1 cellular context compared by ENCODE assay signal in genomic region chr4:143513314-143514211, GRCh38.
A peak's percentile ranks its signal among the peaks of the same experiment; 100 is the strongest.
TF ChIP-seq lines count a peak whose summit lies in the region.

A gene with protein sequence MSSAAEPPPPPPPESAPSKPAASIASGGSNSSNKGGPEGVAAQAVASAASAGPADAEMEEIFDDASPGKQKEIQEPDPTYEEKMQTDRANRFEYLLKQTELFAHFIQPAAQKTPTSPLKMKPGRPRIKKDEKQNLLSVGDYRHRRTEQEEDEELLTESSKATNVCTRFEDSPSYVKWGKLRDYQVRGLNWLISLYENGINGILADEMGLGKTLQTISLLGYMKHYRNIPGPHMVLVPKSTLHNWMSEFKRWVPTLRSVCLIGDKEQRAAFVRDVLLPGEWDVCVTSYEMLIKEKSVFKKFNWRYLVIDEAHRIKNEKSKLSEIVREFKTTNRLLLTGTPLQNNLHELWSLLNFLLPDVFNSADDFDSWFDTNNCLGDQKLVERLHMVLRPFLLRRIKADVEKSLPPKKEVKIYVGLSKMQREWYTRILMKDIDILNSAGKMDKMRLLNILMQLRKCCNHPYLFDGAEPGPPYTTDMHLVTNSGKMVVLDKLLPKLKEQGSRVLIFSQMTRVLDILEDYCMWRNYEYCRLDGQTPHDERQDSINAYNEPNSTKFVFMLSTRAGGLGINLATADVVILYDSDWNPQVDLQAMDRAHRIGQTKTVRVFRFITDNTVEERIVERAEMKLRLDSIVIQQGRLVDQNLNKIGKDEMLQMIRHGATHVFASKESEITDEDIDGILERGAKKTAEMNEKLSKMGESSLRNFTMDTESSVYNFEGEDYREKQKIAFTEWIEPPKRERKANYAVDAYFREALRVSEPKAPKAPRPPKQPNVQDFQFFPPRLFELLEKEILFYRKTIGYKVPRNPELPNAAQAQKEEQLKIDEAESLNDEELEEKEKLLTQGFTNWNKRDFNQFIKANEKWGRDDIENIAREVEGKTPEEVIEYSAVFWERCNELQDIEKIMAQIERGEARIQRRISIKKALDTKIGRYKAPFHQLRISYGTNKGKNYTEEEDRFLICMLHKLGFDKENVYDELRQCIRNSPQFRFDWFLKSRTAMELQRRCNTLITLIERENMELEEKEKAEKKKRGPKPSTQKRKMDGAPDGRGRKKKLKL (plus strand): TSS chr4:143513702. CDS start chr4:143513925, 223 bp downstream.

TF ChIP-seq in GM12878, 131 proteins besides CTCF, POLR2A, EP300 and RAD21 (continued from another document and continues in another):
- TF ChIP-seq MXI1 (IDR thresholded peaks at IDR 0.05; ENCODE audit: low read depth, low read length) (peak; percentile 50; the same call in 1 of the 2 replicates), NR2C2 (IDR thresholded peaks at IDR 0.05; ENCODE audit: borderline replicate concordance, control insufficient read depth, insufficient read length, low read depth) (no peak), TCF7 (IDR thresholded peaks at IDR 0.05; ENCODE audit: borderline replicate concordance) (no peak), POU2F2 (IDR thresholded peaks at IDR 0.05; ENCODE audit: borderline replicate concordance, low read depth, low read length) (0 out of 3 replicates have a peak, but pooled peaks have one; percentile 28), POLR2AphosphoS5 (IDR thresholded peaks at IDR 0.05; ENCODE audit: low read length) (peak; percentile 88), NRF1 (conservative IDR thresholded peaks at IDR 0.05; ENCODE audit: low read depth, low read length) (no peak; the same call in 1 of the 2 replicates), SREBF2 (IDR thresholded peaks at IDR 0.05; ENCODE audit: low read length) (no peak), HDAC2 (IDR thresholded peaks at IDR 0.05) (no peak), ATF7 (IDR thresholded peaks at IDR 0.05; ENCODE audit: low read depth) (peak; percentile 85), ASH2L (IDR thresholded peaks at IDR 0.05; ENCODE audit: borderline replicate concordance, low read depth) (0 out of 2 replicates have a peak, but pooled peaks have one; percentile 53), ATF2 (IDR thresholded peaks at IDR 0.05; ENCODE audit: low read length) (no peak; the same call in 1 of the 2 replicates), RCOR1 (conservative IDR thresholded peaks at IDR 0.05; ENCODE audit: low read depth, low read length) (peak; percentile 92), BHLHE40 (IDR thresholded peaks at IDR 0.05; ENCODE audit: borderline replicate concordance in 1 of 2, low read depth in 2 of 2, low read length in 1 of 2) (peak; percentile 11 to 60; a peak in 2 of 4 replicates), RAD51 (IDR thresholded peaks at IDR 0.05) (no peak), SP1 (IDR thresholded peaks at IDR 0.05; ENCODE audit: low read depth, low read length) (peak; percentile 26), MYB (IDR thresholded peaks at IDR 0.05; ENCODE audit: borderline replicate concordance, low read depth, low read length) (no peak), STAT3 (IDR thresholded peaks at IDR 0.05; ENCODE audit: low read depth, low read length) (0 out of 2 replicates have a peak, but pooled peaks have one; percentile 37), ZNF384 (IDR thresholded peaks at IDR 0.05; ENCODE audit: borderline replicate concordance, low read depth, low read length) (no peak), IKZF1 (conservative IDR thresholded peaks at IDR 0.05) (peak; percentile 95), YY1 (IDR thresholded peaks at IDR 0.05; ENCODE audit: low read depth, low read length) (peak; percentile 73), MEF2A (IDR thresholded peaks at IDR 0.05; ENCODE audit: insufficient read depth, low read depth, low read length) (no peak), PAX5 (IDR thresholded peaks at IDR 0.05; ENCODE audit: borderline replicate concordance, low read depth, low read length) (no peak), ZBTB33 (IDR thresholded peaks at IDR 0.05) (no peak), SMARCA5 (IDR thresholded peaks at IDR 0.05) (peak; percentile 68; the same call in 1 of the 2 replicates), WRNIP1 (IDR thresholded peaks at IDR 0.05; ENCODE audit: borderline replicate concordance, low read depth, low read length) (peak; percentile 5; the same call in 1 of the 2 replicates), TBL1XR1 (IDR thresholded peaks at IDR 0.05; ENCODE audit: low read depth, low read length) (no peak; the same call in 1 of the 2 replicates), IRF4 (IDR thresholded peaks at IDR 0.05; ENCODE audit: low read depth, low read length) (no peak), MTA3 (IDR thresholded peaks at IDR 0.05; ENCODE audit: borderline replicate concordance, low read length) (no peak), LARP7 (IDR thresholded peaks at IDR 0.05) (peak; percentile 91), ZNF217 (IDR thresholded peaks at IDR 0.05) (peak; percentile 25; the same call in 1 of the 2 replicates), RFX5 (IDR thresholded peaks at IDR 0.05; ENCODE audit: low read depth, low read length) (peak; percentile 53; the same call in 1 of the 2 replicates), EGR1 (IDR thresholded peaks at IDR 0.05; ENCODE audit: borderline replicate concordance in 1 of 2, low read depth in 2 of 2, low read length in 2 of 2) (peak in 1 of 2 experiments; percentile 79; a peak in 2 of 3 replicates), MTA2 (IDR thresholded peaks at IDR 0.05; ENCODE audit: low read depth) (peak; percentile 63), YBX1 (IDR thresholded peaks at IDR 0.05) (no peak), SUZ12 (IDR thresholded peaks at IDR 0.05; ENCODE audit: unreplicated experiment) (no peak), SKIL (IDR thresholded peaks at IDR 0.05; ENCODE audit: low read depth, poor library complexity, severe bottlenecking) (no peak), HCFC1 (IDR thresholded peaks at IDR 0.05; ENCODE audit: low read length) (peak; percentile 45; the same call in 1 of the 2 replicates), PBX3 (IDR thresholded peaks at IDR 0.05; ENCODE audit: insufficient replicate concordance, low read depth, low read length) (no peak), ZBED1 (IDR thresholded peaks at IDR 0.05; ENCODE audit: borderline replicate concordance) (no peak; the same call in 1 of the 2 replicates), CHD2 (IDR thresholded peaks at IDR 0.05; ENCODE audit: borderline replicate concordance, low read depth, low read length) (peak; percentile 99)
- TF ChIP-seq, protein P1, sequence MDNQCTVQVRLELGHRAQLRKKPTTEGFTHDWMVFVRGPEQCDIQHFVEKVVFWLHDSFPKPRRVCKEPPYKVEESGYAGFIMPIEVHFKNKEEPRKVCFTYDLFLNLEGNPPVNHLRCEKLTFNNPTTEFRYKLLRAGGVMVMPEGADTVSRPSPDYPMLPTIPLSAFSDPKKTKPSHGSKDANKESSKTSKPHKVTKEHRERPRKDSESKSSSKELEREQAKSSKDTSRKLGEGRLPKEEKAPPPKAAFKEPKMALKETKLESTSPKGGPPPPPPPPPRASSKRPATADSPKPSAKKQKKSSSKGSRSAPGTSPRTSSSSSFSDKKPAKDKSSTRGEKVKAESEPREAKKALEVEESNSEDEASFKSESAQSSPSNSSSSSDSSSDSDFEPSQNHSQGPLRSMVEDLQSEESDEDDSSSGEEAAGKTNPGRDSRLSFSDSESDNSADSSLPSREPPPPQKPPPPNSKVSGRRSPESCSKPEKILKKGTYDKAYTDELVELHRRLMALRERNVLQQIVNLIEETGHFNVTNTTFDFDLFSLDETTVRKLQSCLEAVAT (IDR thresholded peaks at IDR 0.05), result peak; percentile 57; the same call in 1 of the 2 replicates
- TF ChIP-seq, protein P2, sequence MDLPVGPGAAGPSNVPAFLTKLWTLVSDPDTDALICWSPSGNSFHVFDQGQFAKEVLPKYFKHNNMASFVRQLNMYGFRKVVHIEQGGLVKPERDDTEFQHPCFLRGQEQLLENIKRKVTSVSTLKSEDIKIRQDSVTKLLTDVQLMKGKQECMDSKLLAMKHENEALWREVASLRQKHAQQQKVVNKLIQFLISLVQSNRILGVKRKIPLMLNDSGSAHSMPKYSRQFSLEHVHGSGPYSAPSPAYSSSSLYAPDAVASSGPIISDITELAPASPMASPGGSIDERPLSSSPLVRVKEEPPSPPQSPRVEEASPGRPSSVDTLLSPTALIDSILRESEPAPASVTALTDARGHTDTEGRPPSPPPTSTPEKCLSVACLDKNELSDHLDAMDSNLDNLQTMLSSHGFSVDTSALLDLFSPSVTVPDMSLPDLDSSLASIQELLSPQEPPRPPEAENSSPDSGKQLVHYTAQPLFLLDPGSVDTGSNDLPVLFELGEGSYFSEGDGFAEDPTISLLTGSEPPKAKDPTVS (IDR thresholded peaks at IDR 0.05; ENCODE audit: low read depth, low read length), result no peak
- TF ChIP-seq, protein P3, sequence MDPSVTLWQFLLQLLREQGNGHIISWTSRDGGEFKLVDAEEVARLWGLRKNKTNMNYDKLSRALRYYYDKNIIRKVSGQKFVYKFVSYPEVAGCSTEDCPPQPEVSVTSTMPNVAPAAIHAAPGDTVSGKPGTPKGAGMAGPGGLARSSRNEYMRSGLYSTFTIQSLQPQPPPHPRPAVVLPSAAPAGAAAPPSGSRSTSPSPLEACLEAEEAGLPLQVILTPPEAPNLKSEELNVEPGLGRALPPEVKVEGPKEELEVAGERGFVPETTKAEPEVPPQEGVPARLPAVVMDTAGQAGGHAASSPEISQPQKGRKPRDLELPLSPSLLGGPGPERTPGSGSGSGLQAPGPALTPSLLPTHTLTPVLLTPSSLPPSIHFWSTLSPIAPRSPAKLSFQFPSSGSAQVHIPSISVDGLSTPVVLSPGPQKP (IDR thresholded peaks at IDR 0.05; ENCODE audit: low read depth, low read length), result no peak
- TF ChIP-seq, protein P4, sequence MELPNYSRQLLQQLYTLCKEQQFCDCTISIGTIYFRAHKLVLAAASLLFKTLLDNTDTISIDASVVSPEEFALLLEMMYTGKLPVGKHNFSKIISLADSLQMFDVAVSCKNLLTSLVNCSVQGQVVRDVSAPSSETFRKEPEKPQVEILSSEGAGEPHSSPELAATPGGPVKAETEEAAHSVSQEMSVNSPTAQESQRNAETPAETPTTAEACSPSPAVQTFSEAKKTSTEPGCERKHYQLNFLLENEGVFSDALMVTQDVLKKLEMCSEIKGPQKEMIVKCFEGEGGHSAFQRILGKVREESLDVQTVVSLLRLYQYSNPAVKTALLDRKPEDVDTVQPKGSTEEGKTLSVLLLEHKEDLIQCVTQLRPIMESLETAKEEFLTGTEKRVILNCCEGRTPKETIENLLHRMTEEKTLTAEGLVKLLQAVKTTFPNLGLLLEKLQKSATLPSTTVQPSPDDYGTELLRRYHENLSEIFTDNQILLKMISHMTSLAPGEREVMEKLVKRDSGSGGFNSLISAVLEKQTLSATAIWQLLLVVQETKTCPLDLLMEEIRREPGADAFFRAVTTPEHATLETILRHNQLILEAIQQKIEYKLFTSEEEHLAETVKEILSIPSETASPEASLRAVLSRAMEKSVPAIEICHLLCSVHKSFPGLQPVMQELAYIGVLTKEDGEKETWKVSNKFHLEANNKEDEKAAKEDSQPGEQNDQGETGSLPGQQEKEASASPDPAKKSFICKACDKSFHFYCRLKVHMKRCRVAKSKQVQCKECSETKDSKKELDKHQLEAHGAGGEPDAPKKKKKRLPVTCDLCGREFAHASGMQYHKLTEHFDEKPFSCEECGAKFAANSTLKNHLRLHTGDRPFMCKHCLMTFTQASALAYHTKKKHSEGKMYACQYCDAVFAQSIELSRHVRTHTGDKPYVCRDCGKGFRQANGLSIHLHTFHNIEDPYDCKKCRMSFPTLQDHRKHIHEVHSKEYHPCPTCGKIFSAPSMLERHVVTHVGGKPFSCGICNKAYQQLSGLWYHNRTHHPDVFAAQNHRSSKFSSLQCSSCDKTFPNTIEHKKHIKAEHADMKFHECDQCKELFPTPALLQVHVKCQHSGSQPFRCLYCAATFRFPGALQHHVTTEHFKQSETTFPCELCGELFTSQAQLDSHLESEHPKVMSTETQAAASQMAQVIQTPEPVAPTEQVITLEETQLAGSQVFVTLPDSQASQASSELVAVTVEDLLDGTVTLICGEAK (IDR thresholded peaks at IDR 0.05; ENCODE audit: borderline replicate concordance), result no peak
